Comparison of ENCODE assay signal across 23 cellular contexts in genomic region chr12:52371716-52372115, GRCh38. TPM values are rescaled to one million over a fixed set of nuclear protein-coding genes. Genes with fewer than 3 reads are reported as not detected.
DNase-seq lines count a peak whose midpoint lies in the region; ATAC-seq and TF ChIP-seq lines count a peak whose summit lies in the region.
"Had no signal": no experiment of that assay in that cellular context is flagged by ENCODE, and none has a peak within 500 bp of the region (broad histone marks: within the 10 kb centered on the region; RNA-seq: fewer than 3 reads in every experiment).

No MANE protein-coding gene starts in this region.

- H3K36me3 Mint-ChIP-seq in activated CD8-positive, alpha-beta T cell treated with anti-CD3 and anti-CD28 coated beads for 36 hours (ENCODE audit: low read depth), result no peaks in the 10 kb centered on the region
- H3K36me3 Mint-ChIP-seq: activated naive CD4-positive, alpha-beta T cell treated with anti-CD3 and anti-CD28 coated beads, Interleukin-2, amount 50 U/mL, for 24 hours had no signal

- intact Hi-C loops in esophagus muscularis mucosa (cut with DNase I) (loop anchor here (5.0 to 10.0 kb wide), 4 partner anchors 136 to 613 kb away; partner anchors contain the start of gene KRT74), sigmoid colon (cut with DNase I) (loop anchor here (1.0 to 10.0 kb wide), 4 partner anchors 136 to 613 kb away; no protein-coding TSS in a partner anchor), upper lobe of right lung (cut with DNase I) (no loop called here), ovary (cut with DNase I) (loop anchor here in 1 of 4 donors (5.0 kb wide), 1 partner anchor 506 kb away; no protein-coding TSS in a partner anchor)
- intact Hi-C loops in activated CD8-positive, alpha-beta T cell treated with anti-CD3 and anti-CD28 coated beads for 36 hours (cut with micrococcal nuclease), result loop anchor here (10.0 kb wide), 1 partner anchor 503 kb away; no protein-coding TSS in a partner anchor

- peaks cover 3% of the 10 kb centered on the region for H3K27me3 Mint-ChIP-seq in activated CD8-positive, alpha-beta T cell treated with anti-CD3 and anti-CD28 coated beads for 36 hours
- H3K27me3 Mint-ChIP-seq: stimulated activated naive CD8-positive, alpha-beta T cell treated with anti-CD3 and anti-CD28 coated beads, Interleukin-15, amount 100 ng/mL, for 72 hours had no signal

- peak overlapping the region; percentile 23 for H3K4me3 ChIP-seq in adipocyte (ENCODE audit: low read length)
- H3K4me3 ChIP-seq in esophagus muscularis mucosa, result no peak overlapping the region
- no peak overlapping the region for H3K4me3 ChIP-seq in sigmoid colon
- no peak overlapping the region for H3K4me3 ChIP-seq in upper lobe of right lung
- no peak overlapping the region for H3K4me3 ChIP-seq in ovary
- H3K4me3 ChIP-seq: right lobe of liver had no signal

- H3K27me3 ChIP-seq in adipocyte (replicated peaks; ENCODE audit: control insufficient read depth, insufficient read depth, low read length) (peaks cover 27% of the 10 kb centered on the region), esophagus muscularis mucosa (no peaks in the 10 kb centered on the region), sigmoid colon (no peaks in the 10 kb centered on the region), upper lobe of right lung (no peaks in the 10 kb centered on the region), ovary (no peaks in the 10 kb centered on the region)
- H3K27me3 ChIP-seq: right lobe of liver had no signal

- no peak overlapping the region for H3K27ac Mint-ChIP-seq in activated CD8-positive, alpha-beta T cell treated with anti-CD3 and anti-CD28 coated beads for 36 hours
- H3K27ac Mint-ChIP-seq: activated CD8-positive, alpha-beta T cell treated with anti-CD3 and anti-CD28 coated beads, Interleukin-2, amount 10 ng/mL, durations not matched to agents 7 days and 5 days; activated naive CD4-positive, alpha-beta T cell treated with anti-CD3 and anti-CD28 coated beads, Interleukin-2, amount 50 U/mL, for 24 hours had no signal

- TF ChIP-seq CTCF in esophagus muscularis mucosa (IDR thresholded peaks at IDR 0.05) (no peak), sigmoid colon (IDR thresholded peaks at IDR 0.05) (no peak), upper lobe of right lung (IDR thresholded peaks at IDR 0.05) (no peak), ovary (IDR thresholded peaks at IDR 0.05) (no peak)
- TF ChIP-seq CTCF in activated CD8-positive, alpha-beta T cell treated with anti-CD3 and anti-CD28 coated beads for 36 hours (IDR thresholded peaks at IDR 0.05), result no peak

- no peaks in the 10 kb centered on the region for H3K4me1 Mint-ChIP-seq in activated CD8-positive, alpha-beta T cell treated with anti-CD3 and anti-CD28 coated beads for 36 hours (ENCODE audit: low read depth)
- H3K4me1 Mint-ChIP-seq: activated naive CD4-positive, alpha-beta T cell treated with anti-CD3 and anti-CD28 coated beads, Interleukin-2, amount 50 U/mL, for 24 hours; stimulated activated naive CD8-positive, alpha-beta T cell treated with anti-CD3 and anti-CD28 coated beads, Interleukin-15, amount 100 ng/mL, for 72 hours had no signal

- H3K4me1 ChIP-seq in adipocyte (ENCODE audit: control insufficient read depth, insufficient read depth, low read length), result peaks cover 17% of the 10 kb centered on the region
- peaks cover 0 to 18% (median 13%) of the 10 kb centered on the region in 4 donors for H3K4me1 ChIP-seq in esophagus muscularis mucosa
- peaks cover 0 to 15% (median 0%) of the 10 kb centered on the region in 4 donors for H3K4me1 ChIP-seq in sigmoid colon
- no peaks in the 10 kb centered on the region for H3K4me1 ChIP-seq in upper lobe of right lung
- peaks cover 7% of the 10 kb centered on the region for H3K4me1 ChIP-seq in ovary (ENCODE audit: insufficient read depth)
- H3K4me1 ChIP-seq: right lobe of liver had no signal

- CTCF ChIA-PET in activated CD8-positive, alpha-beta T cell treated with anti-CD3 and anti-CD28 coated beads for 36 hours (lab: Charles Lee), result interaction anchor here (0.8 to 4.8 kb wide), 11 partner anchors 10 to 508 kb away, joined by 3 to 32 read pairs (median 4); no protein-coding TSS in a partner anchor

- H3K9me3 Mint-ChIP-seq in activated CD8-positive, alpha-beta T cell treated with anti-CD3 and anti-CD28 coated beads for 36 hours, result peaks cover 3% of the 10 kb centered on the region
- H3K9me3 Mint-ChIP-seq: activated naive CD4-positive, alpha-beta T cell treated with anti-CD3 and anti-CD28 coated beads, Interleukin-2, amount 50 U/mL, for 24 hours; activated T-cell treated with anti-CD3 and anti-CD28 coated beads, Interleukin-2, amount 50 U/mL, for 4 hours; stimulated activated naive CD8-positive, alpha-beta T cell treated with anti-CD3 and anti-CD28 coated beads, Interleukin-15, amount 100 ng/mL, for 72 hours had no signal

- TF ChIP-seq EP300 in esophagus muscularis mucosa (IDR thresholded peaks at IDR 0.05) (no peak), sigmoid colon (IDR thresholded peaks at IDR 0.05) (no peak), ovary (IDR thresholded peaks at IDR 0.05) (no peak)

- H3K27ac ChIP-seq in esophagus muscularis mucosa (replicated peaks in 1 of 4), result peak overlapping the region; percentile 25 to 66 (median 38)
- H3K27ac ChIP-seq in sigmoid colon, result peak overlapping the region; percentile 13 to 39 (median 24)
- H3K27ac ChIP-seq in upper lobe of right lung, result peak overlapping the region; percentile 68
- H3K27ac ChIP-seq in ovary, result no peak overlapping the region
- H3K27ac ChIP-seq: right lobe of liver, WERI-Rb-1 had no signal

- no peaks in the 10 kb centered on the region for H3K36me3 ChIP-seq in adipocyte (ENCODE audit: control insufficient read depth, insufficient read depth, low read length, severe bottlenecking)
- no peaks in the 10 kb centered on the region for H3K36me3 ChIP-seq in esophagus muscularis mucosa
- H3K36me3 ChIP-seq in sigmoid colon, result no peaks in the 10 kb centered on the region
- no peaks in the 10 kb centered on the region for H3K36me3 ChIP-seq in upper lobe of right lung
- no peaks in the 10 kb centered on the region for H3K36me3 ChIP-seq in ovary
- H3K36me3 ChIP-seq: right lobe of liver, WERI-Rb-1 had no signal

- H3K9me3 ChIP-seq in adipocyte (ENCODE audit: control insufficient read depth, low read length) (no peaks in the 10 kb centered on the region), esophagus muscularis mucosa (no peaks in the 10 kb centered on the region), sigmoid colon (no peaks in the 10 kb centered on the region), upper lobe of right lung (no peaks in the 10 kb centered on the region), ovary (no peaks in the 10 kb centered on the region)
- H3K9me3 ChIP-seq: right lobe of liver had no signal

- H3K9ac ChIP-seq in adipocyte (ENCODE audit: low read length), result peak overlapping the region; percentile 67

- TF ChIP-seq POLR2A in esophagus muscularis mucosa (IDR thresholded peaks at IDR 0.05; ENCODE audit: low read depth) (no peak), sigmoid colon (IDR thresholded peaks at IDR 0.05) (no peak), ovary (IDR thresholded peaks at IDR 0.05) (no peak)

- no peak for DNase-seq in adipocyte (ENCODE audit: low read depth)
- DNase-seq in esophagus muscularis mucosa (ENCODE audit: extremely low spot score), result no peak
- DNase-seq in sigmoid colon, result peak; percentile 46
- DNase-seq in upper lobe of right lung, result no peak
- DNase-seq in activated CD8-positive, alpha-beta T cell treated with anti-CD3 and anti-CD28 coated beads for 36 hours, result no peak
- DNase-seq in ovary, result no peak
- no peak for DNase-seq in activated CD4-positive, CD25-positive, alpha-beta regulatory T cell (lab: John Stamatoyannopoulos, UW)
- DNase-seq: activated CD8-positive, alpha-beta T cell treated with anti-CD3 and anti-CD28 coated beads, Interleukin-2, amount 10 ng/mL, durations not matched to agents 7 days and 5 days; activated T-cell treated with anti-CD3 and anti-CD28 coated beads, Interleukin-2, amount 50 U/mL, for 4 hours; COR-L47; DND-41; NCI-H146; NCI-H2171 treated with DMSO at 0.1 percent for 48 hours; NCI-H774; OCI-M1; right lobe of liver; stimulated activated naive CD8-positive, alpha-beta T cell treated with anti-CD3 and anti-CD28 coated beads, Interleukin-15, amount 100 ng/mL, for 72 hours; WERI-Rb-1 had no signal

- no peak for ATAC-seq in upper lobe of right lung
- ATAC-seq in activated CD8-positive, alpha-beta T cell treated with anti-CD3 and anti-CD28 coated beads for 36 hours, result no peak
- ATAC-seq: activated T-cell treated with anti-CD3 and anti-CD28 coated beads, Interleukin-2, amount 50 U/mL, for 4 hours; stimulated activated naive CD8-positive, alpha-beta T cell treated with anti-CD3 and anti-CD28 coated beads, Interleukin-15, amount 100 ng/mL, for 72 hours had no signal

- WGBS in esophagus muscularis mucosa, result 88% methylated on average over 3 of the region's 3 CpGs
- WGBS in sigmoid colon, 2 donors, result 60 to 73% methylated on average over 3 of the region's 3 CpGs
- WGBS in ovary, 3 donors, result 60 to 66% (median 65%) methylated on average over 3 of the region's 3 CpGs

- no peak overlapping the region for H3K4me3 Mint-ChIP-seq in activated CD8-positive, alpha-beta T cell treated with anti-CD3 and anti-CD28 coated beads for 36 hours
- H3K4me3 Mint-ChIP-seq: activated CD8-positive, alpha-beta T cell treated with anti-CD3 and anti-CD28 coated beads, Interleukin-2, amount 10 ng/mL, durations not matched to agents 7 days and 5 days; activated naive CD4-positive, alpha-beta T cell treated with anti-CD3 and anti-CD28 coated beads, Interleukin-2, amount 50 U/mL, for 24 hours; activated T-cell treated with anti-CD3 and anti-CD28 coated beads, Interleukin-2, amount 50 U/mL, for 4 hours; stimulated activated naive CD8-positive, alpha-beta T cell treated with anti-CD3 and anti-CD28 coated beads, Interleukin-15, amount 100 ng/mL, for 72 hours had no signal

- POLR2A ChIA-PET in activated CD8-positive, alpha-beta T cell treated with anti-CD3 and anti-CD28 coated beads for 36 hours (lab: Charles Lee), result no interaction called here

RNA-seq across cellular contexts. Expression of gene KRT85, which starts 4.4 kb away (rescaled TPM):
- total RNA-seq in esophagus muscularis mucosa (not detected), sigmoid colon (not detected), upper lobe of right lung (not detected), ovary (not detected)
- polyA plus RNA-seq in sigmoid colon (not detected), ovary (not detected)
- not detected for total RNA-seq in activated CD8-positive, alpha-beta T cell treated with anti-CD3 and anti-CD28 coated beads for 36 hours
- total RNA-seq: activated CD8-positive, alpha-beta T cell treated with anti-CD3 and anti-CD28 coated beads, Interleukin-2, amount 10 ng/mL, durations not matched to agents 7 days and 5 days; activated T-cell treated with anti-CD3 and anti-CD28 coated beads, Interleukin-2, amount 50 U/mL, for 4 hours; M059J; mucosa of gallbladder; right lobe of liver; T-helper 1 cell treated with Interleukin-12 subunit alpha and Interleukin-12 subunit beta and Interleukin-4 antibody, amounts not matched to agents 30 ng/mL and 1 ng/mL, for 36 hours had no signal
- polyA plus RNA-seq: esophagus had no signal

RNA-seq across cellular contexts. Expression of gene KRT84, which starts 13.7 kb away (rescaled TPM):
- total RNA-seq in esophagus muscularis mucosa, result not detected
- total RNA-seq in sigmoid colon, result not detected
- polyA plus RNA-seq in sigmoid colon, result not detected
- total RNA-seq in upper lobe of right lung, result not detected
- total RNA-seq in activated CD8-positive, alpha-beta T cell treated with anti-CD3 and anti-CD28 coated beads for 36 hours, result not detected
- total RNA-seq in ovary, result not detected
- polyA plus RNA-seq in ovary, result not detected
- total RNA-seq: activated CD8-positive, alpha-beta T cell treated with anti-CD3 and anti-CD28 coated beads, Interleukin-2, amount 10 ng/mL, durations not matched to agents 7 days and 5 days; activated T-cell treated with anti-CD3 and anti-CD28 coated beads, Interleukin-2, amount 50 U/mL, for 4 hours; M059J; mucosa of gallbladder; right lobe of liver; T-helper 1 cell treated with Interleukin-12 subunit alpha and Interleukin-12 subunit beta and Interleukin-4 antibody, amounts not matched to agents 30 ng/mL and 1 ng/mL, for 36 hours had no signal

RNA-seq across cellular contexts. Expression of gene KRT82, which starts 34.4 kb away (rescaled TPM):
- total RNA-seq in esophagus muscularis mucosa (not detected), sigmoid colon (not detected), upper lobe of right lung (not detected), ovary (not detected)
- polyA plus RNA-seq in sigmoid colon (under 1 TPM in 1 of 3 donors, not detected in 2; 0.03 TPM), ovary (not detected)
- total RNA-seq in activated CD8-positive, alpha-beta T cell treated with anti-CD3 and anti-CD28 coated beads for 36 hours, result not detected
- total RNA-seq: activated CD8-positive, alpha-beta T cell treated with anti-CD3 and anti-CD28 coated beads, Interleukin-2, amount 10 ng/mL, durations not matched to agents 7 days and 5 days; activated T-cell treated with anti-CD3 and anti-CD28 coated beads, Interleukin-2, amount 50 U/mL, for 4 hours; M059J; mucosa of gallbladder; right lobe of liver; T-helper 1 cell treated with Interleukin-12 subunit alpha and Interleukin-12 subunit beta and Interleukin-4 antibody, amounts not matched to agents 30 ng/mL and 1 ng/mL, for 36 hours had no signal
- polyA plus RNA-seq: esophagus had no signal

RNA-seq across cellular contexts. Expression of gene KRT83, which starts 50.5 kb away (rescaled TPM):
- total RNA-seq in esophagus muscularis mucosa, result not detected
- not detected for total RNA-seq in sigmoid colon
- not detected for polyA plus RNA-seq in sigmoid colon
- total RNA-seq in upper lobe of right lung, result not detected
- total RNA-seq in activated CD8-positive, alpha-beta T cell treated with anti-CD3 and anti-CD28 coated beads for 36 hours, result not detected
- total RNA-seq in ovary, result not detected
- not detected for polyA plus RNA-seq in ovary
- total RNA-seq: activated CD8-positive, alpha-beta T cell treated with anti-CD3 and anti-CD28 coated beads, Interleukin-2, amount 10 ng/mL, durations not matched to agents 7 days and 5 days; activated T-cell treated with anti-CD3 and anti-CD28 coated beads, Interleukin-2, amount 50 U/mL, for 4 hours; mucosa of gallbladder; right lobe of liver; T-helper 1 cell treated with Interleukin-12 subunit alpha and Interleukin-12 subunit beta and Interleukin-4 antibody, amounts not matched to agents 30 ng/mL and 1 ng/mL, for 36 hours had no signal
- polyA plus RNA-seq: esophagus had no signal

Comparison
In these comparisons a context has a peak if more than half of its experiments do, and no peak if none do; other contexts are left out.
1. H3K27ac ChIP-seq: peak in esophagus muscularis mucosa (4 of 4), sigmoid colon (4 of 4) and upper lobe of right lung (single experiment); none in ovary (0 of 2).